In genomic region chr11:66289548-66290331, GRCh38 we compare ENCODE assay signal across 1 cellular context.
TF ChIP-seq lines count a peak whose summit lies in the region.

No MANE protein-coding gene starts in this region.

TF ChIP-seq in HepG2, 621 proteins besides CTCF, POLR2A, EP300 and RAD21 (continued from another document and continues in another):
- TF ChIP-seq ZNF543 (CRISPR knock-in tag; IDR thresholded peaks at IDR 0.05) (peak; percentile 24; the same call in 1 of the 2 replicates), ZNF44 (CRISPR knock-in tag; IDR thresholded peaks at IDR 0.05) (0 out of 2 replicates have a peak, but pooled peaks have one; percentile 33), RNF2 (conservative IDR thresholded peaks at IDR 0.05; ENCODE audit: low read depth) (0 out of 2 replicates have a peak, but pooled peaks have one; percentile 31), ZNF563 (CRISPR knock-in tag; IDR thresholded peaks at IDR 0.05) (peak; percentile 89), SPEN (CRISPR knock-in tag; IDR thresholded peaks at IDR 0.05; ENCODE audit: low read depth) (peak; percentile 18; the same call in 1 of the 2 replicates), SP140L (CRISPR knock-in tag; IDR thresholded peaks at IDR 0.05; ENCODE audit: borderline replicate concordance) (no peak), ZNF841 (CRISPR knock-in tag; IDR thresholded peaks at IDR 0.05; ENCODE audit: borderline replicate concordance) (0 out of 2 replicates have a peak, but pooled peaks have one; percentile 68), ZNF510 (CRISPR knock-in tag; IDR thresholded peaks at IDR 0.05; ENCODE audit: low read depth) (peak; percentile 68; the same call in 1 of the 2 replicates), ZNF274 (CRISPR knock-in tag; IDR thresholded peaks at IDR 0.05) (peak; percentile 66; the same call in 1 of the 2 replicates), LBX2 (CRISPR knock-in tag; IDR thresholded peaks at IDR 0.05; ENCODE audit: borderline replicate concordance) (peak; percentile 72; the same call in 1 of the 2 replicates), ZHX2 (IDR thresholded peaks at IDR 0.05; ENCODE audit: low read depth) (no peak), ZHX2 (CRISPR knock-in tag; IDR thresholded peaks at IDR 0.05; ENCODE audit: borderline replicate concordance) (no peak), ESRRA (CRISPR knock-in tag; IDR thresholded peaks at IDR 0.05; ENCODE audit: low read depth) (peak; percentile 38; the same call in 1 of the 2 replicates), KDM3A (CRISPR knock-in tag; IDR thresholded peaks at IDR 0.05; ENCODE audit: low read depth) (0 out of 2 replicates have a peak, but pooled peaks have one; percentile 39), SNAPC2 (CRISPR knock-in tag; IDR thresholded peaks at IDR 0.05) (no peak), SAP130 (CRISPR knock-in tag; IDR thresholded peaks at IDR 0.05; ENCODE audit: low read depth) (peak; percentile 94), JUN (CRISPR knock-in tag; IDR thresholded peaks at IDR 0.05) (no peak), ZBTB44 (CRISPR knock-in tag; IDR thresholded peaks at IDR 0.05) (peak; percentile 91; the same call in 1 of the 2 replicates), E2F5 (CRISPR knock-in tag; conservative IDR thresholded peaks at IDR 0.05) (no peak), TERF1 (CRISPR knock-in tag; IDR thresholded peaks at IDR 0.05) (no peak; the same call in 1 of the 2 replicates), ZNF574 (CRISPR knock-in tag; IDR thresholded peaks at IDR 0.05) (peak; percentile 33; the same call in 1 of the 2 replicates), HOXD1 (CRISPR knock-in tag; IDR thresholded peaks at IDR 0.05) (no peak), CHCHD3 (CRISPR knock-in tag; IDR thresholded peaks at IDR 0.05) (peak; percentile 90; the same call in 1 of the 2 replicates), PRDM10 (CRISPR knock-in tag; IDR thresholded peaks at IDR 0.05; ENCODE audit: low read depth) (peak; percentile 9; the same call in 1 of the 2 replicates), ZNF564 (CRISPR knock-in tag; IDR thresholded peaks at IDR 0.05) (peak; percentile 55; the same call in 1 of the 2 replicates), TAF1 (CRISPR knock-in tag; IDR thresholded peaks at IDR 0.05) (no peak), ZNF232 (CRISPR knock-in tag; IDR thresholded peaks at IDR 0.05; ENCODE audit: borderline replicate concordance) (peak; percentile 76; the same call in 1 of the 2 replicates), MXD3 (CRISPR knock-in tag; IDR thresholded peaks at IDR 0.05) (peak; percentile 82; the same call in 1 of the 2 replicates), AHDC1 (CRISPR knock-in tag; IDR thresholded peaks at IDR 0.05; ENCODE audit: borderline replicate concordance) (peak; percentile 66; the same call in 1 of the 2 replicates), MAX (IDR thresholded peaks at IDR 0.05) (peak; percentile 68; the same call in 1 of the 2 replicates)
